In the genomic region with DNA sequence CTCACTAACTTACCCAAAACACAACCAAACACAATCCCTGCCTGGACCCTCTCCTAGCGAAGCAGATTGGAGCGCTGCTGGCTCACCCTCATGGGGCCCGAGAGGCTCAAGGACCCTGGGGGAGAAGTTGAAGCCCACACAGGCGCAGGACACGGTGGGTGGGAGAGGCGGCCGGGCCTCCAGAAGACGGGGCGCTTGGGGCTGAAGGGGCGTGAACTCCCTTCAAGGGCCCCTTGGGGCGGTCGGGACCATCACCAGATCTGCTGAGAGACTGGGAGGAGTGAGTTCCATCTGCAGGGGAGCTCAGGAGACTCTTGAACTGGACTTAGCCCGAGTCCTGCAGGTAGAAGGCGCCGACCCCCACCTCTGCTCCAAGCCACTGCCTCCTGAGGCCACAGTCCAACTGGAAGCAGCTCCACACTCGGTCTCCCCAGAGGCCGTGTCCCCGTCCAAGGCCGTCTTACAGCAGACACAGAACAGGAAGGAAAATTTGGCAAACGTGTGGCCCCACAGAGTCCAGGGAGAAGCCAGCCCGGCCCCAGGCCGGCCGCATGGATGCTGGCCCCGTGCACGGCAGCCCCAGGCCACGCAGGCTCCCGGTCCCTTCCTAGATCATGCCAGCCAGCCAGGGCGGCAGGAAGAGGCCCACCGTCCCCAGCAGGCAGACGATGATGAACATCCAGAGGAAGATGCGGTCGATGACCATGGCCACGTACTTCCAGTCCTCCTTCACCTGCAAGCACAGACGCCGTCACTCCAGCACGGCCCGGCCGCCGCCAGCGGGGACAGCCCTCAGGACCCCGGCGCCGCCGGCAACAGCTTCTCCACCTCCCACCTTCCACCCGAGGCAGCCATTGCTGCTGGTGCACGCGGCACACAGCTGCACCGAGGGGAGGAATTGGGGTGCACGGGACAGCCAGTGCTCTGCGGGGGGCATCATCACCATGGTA, we compare ENCODE assay signal across 29 cellular contexts. TPM values are rescaled to one million over a fixed set of nuclear protein-coding genes. Genes with fewer than 3 reads are reported as not detected.
DNase-seq lines count a peak whose midpoint lies in the region; ATAC-seq, FAIRE-seq and TF ChIP-seq lines count a peak whose summit lies in the region.
"Had no signal": no experiment of that assay in that cellular context is flagged by ENCODE, and none has a peak within 500 bp of the region (broad histone marks: within the 10 kb centered on the region; RNA-seq: fewer than 3 reads in every experiment).

No MANE protein-coding gene starts in this region.

- H3K4me1 ChIP-seq in BLaER1 (peaks cover 24% of the 10 kb centered on the region), MM.1S (ENCODE audit: low read length) (no peaks in the 10 kb centered on the region), spleen (peaks cover 11 to 35% (median 23%) of the 10 kb centered on the region in 6 donors)

- WGBS in spleen, 5 donors = 61 to 77% (median 67%) methylated on average over 14 to 50 of the region's 50 CpGs

- DNase-seq in MM.1S (peak; percentile 2), left lobe of liver (ENCODE audit: low spot score) (no peak), spleen (peak; percentile 75), D721Med (ENCODE audit: insufficient read length, low spot score) (no peak), GM03348 (ENCODE audit: low spot score) (no peak)
- DNase-seq in stimulated activated naive CD4-positive, alpha-beta T cell treated with Interleukin-2 at 50 U/mL for 16 hours (lab: John Stamatoyannopoulos, UW) = no peak
- DNase-seq: Caco-2, DMS 273 treated with DMSO at 0.1 percent for 48 hours, DMS79 treated with DMSO at 0.1 percent for 48 hours, GF-D8, Kasumi-1, MV-4-11, NCI-H1105, NCI-H1436 treated with DMSO at 0.1 percent for 48 hours, NCI-H1930, NCI-H2107, NCI-H774, PC-3, SHP77 had no signal

- H3K36me3 ChIP-seq in BLaER1 (no peaks in the 10 kb centered on the region), MM.1S (replicated peaks; ENCODE audit: insufficient read depth, low read length) (no peaks in the 10 kb centered on the region), spleen (no peaks in the 10 kb centered on the region)

- peak overlapping the region; percentile 3; the same call in 1 of the 2 replicates for H3K27ac ChIP-seq in BLaER1
- H3K27ac ChIP-seq in MM.1S (ENCODE audit: low read length) = no peak overlapping the region
- H3K27ac ChIP-seq in spleen = peak overlapping the region in 3 of 8 donors; percentile 23 to 44 (median 36)

- H3K4me2 ChIP-seq in BLaER1 (peak overlapping the region; percentile 70), MM.1S (ENCODE audit: low read depth, low read length) (no peak overlapping the region)

- ATAC-seq in left lobe of liver = peak; percentile 17
- ATAC-seq: CD8-positive, alpha-beta T cell; PC-3 had no signal

- TF ChIP-seq POLR2A in spleen (IDR thresholded peaks at IDR 0.05) = no peak

- no peaks in the 10 kb centered on the region for H3K9me3 ChIP-seq in BLaER1
- H3K9me3 ChIP-seq in MM.1S (replicated peaks; ENCODE audit: insufficient read depth, low read length) = no peaks in the 10 kb centered on the region
- H3K9me3 ChIP-seq in spleen = peaks cover 0 to 4% (median 0%) of the 10 kb centered on the region in 8 donors

- TF ChIP-seq CTCF in MM.1S (IDR thresholded peaks at IDR 0.05; ENCODE audit: low read length) (no peak), spleen (IDR thresholded peaks at IDR 0.05 in 8 of 11, conservative IDR thresholded peaks at IDR 0.05 in 3 of 11) (no peak), D721Med (IDR thresholded peaks at IDR 0.05; ENCODE audit: insufficient read depth, missing control alignments) (no peak)

- peaks cover 11% of the 10 kb centered on the region; the same call in 1 of the 2 replicates for H3K27me3 ChIP-seq in BLaER1
- peaks cover 79% of the 10 kb centered on the region for H3K27me3 ChIP-seq in MM.1S (replicated peaks; ENCODE audit: insufficient read depth, low read length)
- H3K27me3 ChIP-seq in spleen (replicated peaks in 1 of 7) = peaks cover 0 to 53% (median 0%) of the 10 kb centered on the region in 7 donors

- no peaks in the 10 kb centered on the region for H3K9me2 ChIP-seq in MM.1S (replicated peaks; ENCODE audit: insufficient read depth, low read length)

- no peaks in the 10 kb centered on the region for H3F3A ChIP-seq in MM.1S (ENCODE audit: insufficient read depth, low read length)

- H3K9ac ChIP-seq in BLaER1 (no peak overlapping the region), MM.1S (ENCODE audit: low read length) (no peak overlapping the region)

- H3K79me2 ChIP-seq in MM.1S (ENCODE audit: low read length) = no peaks in the 10 kb centered on the region

- no peak overlapping the region for H2AFZ ChIP-seq in MM.1S (ENCODE audit: low read length)

- FAIRE-seq in D721Med (lab: Jason Lieb, UNC) = no peak
- FAIRE-seq: A204.1, GM12892, K562 had no signal

- H4K20me1 ChIP-seq in BLaER1 (peaks cover 19% of the 10 kb centered on the region; the same call in 1 of the 2 replicates), MM.1S (ENCODE audit: insufficient read depth, low read length) (no peaks in the 10 kb centered on the region)

- no peak overlapping the region for H3K4me3 ChIP-seq in BLaER1
- H3K4me3 ChIP-seq in MM.1S (ENCODE audit: low read length) = no peak overlapping the region
- no peak overlapping the region for H3K4me3 ChIP-seq in spleen
- H3K4me3 ChIP-seq: K562 had no signal

- intact Hi-C loops in spleen (cut with DNase I; ENCODE audit: low total_unique reads) = no loop called here

RNA-seq across cellular contexts. Expression of a gene that starts 14.7 kb away (rescaled TPM):
- total RNA-seq in left lobe of liver = 145 TPM
- total RNA-seq in spleen = 10 to 100 TPM in 1 of 7 donors, 1 to 10 TPM in 4, under 1 TPM in 2; 0.74 to 13.8 (median 1.7) TPM
- under 1 TPM in 2 of 3 donors, not detected in 1; 0.15 to 0.86 TPM for polyA plus RNA-seq in spleen
- total RNA-seq: CD8-positive, alpha-beta T cell; HT-29; K562; M059J; PC-3; RPMI7951; SK-MEL-5 had no signal
- polyA plus RNA-seq: AG04450, K562 had no signal

RNA-seq across cellular contexts. Expression of a gene that starts 53.4 kb away (rescaled TPM):
- total RNA-seq in left lobe of liver (not detected), spleen (1 to 10 TPM in 2 of 7 donors, under 1 TPM in 3, not detected in 2; 0.23 to 2.1 (median 0.77) TPM)
- under 1 TPM; 0.12 to 0.77 (median 0.43) TPM for polyA plus RNA-seq in spleen
- total RNA-seq: K562, M059J, PC-3, RPMI7951, SK-MEL-5 had no signal
- polyA plus RNA-seq: AG04450, K562 had no signal

Comparison
In these comparisons a context has a peak if more than half of its experiments do, and no peak if none do; other contexts are left out.
1. DNase-seq: peak in MM.1S (single experiment) and spleen (single experiment); none in left lobe of liver (single experiment), D721Med (single experiment), GM03348 (single experiment) and stimulated activated naive CD4-positive, alpha-beta T cell treated with Interleukin-2 at 50 U/mL for 16 hours (single experiment).